In the genomic region with DNA sequence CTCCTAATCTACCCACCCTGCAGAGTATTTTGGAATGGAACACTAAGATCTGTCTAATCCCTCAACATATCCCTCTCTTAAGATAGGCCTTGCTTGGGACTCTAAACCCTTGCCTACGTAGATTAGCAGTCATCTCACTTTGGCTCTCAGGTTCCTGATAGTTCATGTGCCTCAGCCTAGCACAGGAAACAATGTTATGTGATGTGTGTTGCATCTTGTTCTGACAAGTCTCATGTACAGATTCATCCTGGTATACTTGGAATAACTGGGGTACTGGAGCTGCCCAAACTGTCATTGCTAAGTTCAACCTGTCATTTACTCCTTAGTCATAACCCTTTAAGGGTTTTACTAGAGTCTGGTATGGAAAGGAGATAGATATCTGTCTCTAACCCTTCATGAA, we compare ENCODE assay signal across 20 cellular contexts. TPM values are rescaled to one million over a fixed set of nuclear protein-coding genes. Genes with fewer than 3 reads are reported as not detected.
DNase-seq lines count a peak whose midpoint lies in the region; ATAC-seq, FAIRE-seq and TF ChIP-seq lines count a peak whose summit lies in the region.
"Had no signal": no experiment of that assay in that cellular context is flagged by ENCODE, and none has a peak within 500 bp of the region (broad histone marks: within the 10 kb centered on the region; RNA-seq: fewer than 3 reads in every experiment).

No MANE protein-coding gene starts in this region.

- SMC1A ChIA-PET in GM12878 (lab: Charles Lee; ENCODE audit: uncharacterized antibody, unreplicated experiment), result no interaction called here

- peaks cover 0 to 2% (median 0%) of the 10 kb centered on the region in 7 donors for H3K9me3 Mint-ChIP-seq in CD4-positive, CD25-positive, alpha-beta regulatory T cell
- H3K9me3 Mint-ChIP-seq in natural killer cell, result no peaks in the 10 kb centered on the region
- H3K9me3 Mint-ChIP-seq: CD8-positive, alpha-beta T cell had no signal

- FAIRE-seq in GM12878 (lab: Jason Lieb, UNC), result peak; percentile 38
- FAIRE-seq: G401.6, GM19239, H1 had no signal

- H3K36me3 ChIP-seq in CD4-positive, CD25-positive, alpha-beta regulatory T cell (ENCODE audit: control insufficient read depth, insufficient read depth, low read length), result peaks cover 9% of the 10 kb centered on the region
- H3K36me3 ChIP-seq in GM12878 (ENCODE audit: control insufficient read depth in 2 of 2, insufficient read depth in 2 of 2, low read length in 1 of 2), result no peaks in the 10 kb centered on the region

- H3K4me1 ChIP-seq in CD4-positive, CD25-positive, alpha-beta regulatory T cell (ENCODE audit: control insufficient read depth, insufficient read depth, low read length, poor library complexity, severe bottlenecking), result no peaks in the 10 kb centered on the region
- no peaks in the 10 kb centered on the region for H3K4me1 ChIP-seq in GM12878 (ENCODE audit: control insufficient read depth, insufficient read depth, low read length)
- H3K4me1 ChIP-seq: Caco-2 had no signal

- no peak for DNase-seq in CD4-positive, CD25-positive, alpha-beta regulatory T cell
- DNase-seq in GM12878 (ENCODE audit: low read depth, low spot score) (no peak), epithelial cell of prostate (ENCODE audit: low read depth, low spot score) (no peak), OCI-M2 (lab: John Stamatoyannopoulos, UW; ENCODE audit: unreplicated experiment) (no peak), natural killer cell (no peak), cerebellar nuclear complex (lab: John Stamatoyannopoulos, UW) (no peak)
- DNase-seq: C1 segment of cervical spinal cord; Caco-2; CD8-positive, alpha-beta T cell; DMS153; DND-41; GM23248; H7; HCEC 1CT had no signal

- no peak overlapping the region for H2AFZ ChIP-seq in GM12878 (ENCODE audit: control insufficient read depth, low read depth, low read length)
- H2AFZ ChIP-seq: GM23248 had no signal

- H3K27me3 Mint-ChIP-seq in CD4-positive, CD25-positive, alpha-beta regulatory T cell, result no peaks in the 10 kb centered on the region
- no peaks in the 10 kb centered on the region for H3K27me3 Mint-ChIP-seq in natural killer cell (ENCODE audit: low read depth in 2 of 2)

- no peaks in the 10 kb centered on the region for H3K27me3 ChIP-seq in CD4-positive, CD25-positive, alpha-beta regulatory T cell (ENCODE audit: control insufficient read depth, insufficient read depth, low read length)
- no peaks in the 10 kb centered on the region for H3K27me3 ChIP-seq in GM12878 (replicated peaks in 1 of 2; ENCODE audit: control insufficient read depth in 2 of 2, insufficient read depth in 2 of 2, low read length in 1 of 2)

- ATAC-seq in CD4-positive, CD25-positive, alpha-beta regulatory T cell (ENCODE audit: low read depth in 2 of 2), result no peak
- ATAC-seq in GM12878 (no peak), natural killer cell (no peak)
- ATAC-seq: CD8-positive, alpha-beta T cell had no signal

- TF ChIP-seq RAD21 in GM12878 (IDR thresholded peaks at IDR 0.05; ENCODE audit: insufficient read depth, low read depth, low read length), result no peak

- H3K4me3 Mint-ChIP-seq in CD4-positive, CD25-positive, alpha-beta regulatory T cell, result no peak overlapping the region
- no peak overlapping the region for H3K4me3 Mint-ChIP-seq in natural killer cell
- H3K4me3 Mint-ChIP-seq: CD8-positive, alpha-beta T cell had no signal

- H3K9ac ChIP-seq in GM12878 (ENCODE audit: control insufficient read depth, insufficient read depth, low read length), result no peak overlapping the region
- H3K9ac ChIP-seq: GM23248 had no signal

- TF ChIP-seq EP300 in GM12878 (IDR thresholded peaks at IDR 0.05; ENCODE audit: borderline replicate concordance in 1 of 2, control insufficient read depth in 1 of 2, low read depth in 2 of 2, low read length in 2 of 2), result no peak

- in situ Hi-C loops in GM12878 (cut with MboI), result no loop called here

- H3K4me1 Mint-ChIP-seq in CD4-positive, CD25-positive, alpha-beta regulatory T cell, result no peaks in the 10 kb centered on the region
- no peaks in the 10 kb centered on the region for H3K4me1 Mint-ChIP-seq in natural killer cell

- no peak overlapping the region for H3K27ac ChIP-seq in CD4-positive, CD25-positive, alpha-beta regulatory T cell (ENCODE audit: insufficient read depth, low read length, poor library complexity, severe bottlenecking)
- H3K27ac ChIP-seq in GM12878 (ENCODE audit: control insufficient read depth, insufficient read depth) (no peak overlapping the region), epithelial cell of prostate (peak overlapping the region; percentile 19)
- H3K27ac ChIP-seq: GM23248 had no signal

- no peaks in the 10 kb centered on the region for H3K9me3 ChIP-seq in CD4-positive, CD25-positive, alpha-beta regulatory T cell (ENCODE audit: control insufficient read depth in 2 of 2, low read length in 2 of 2)
- no peaks in the 10 kb centered on the region for H3K9me3 ChIP-seq in GM12878 (replicated peaks; ENCODE audit: control insufficient read depth, insufficient read depth, low read length)
- H3K9me3 ChIP-seq: Caco-2 had no signal

- peak overlapping the region in 2 of 3 donors; percentile 15 to 48 for H3K27ac Mint-ChIP-seq in CD4-positive, CD25-positive, alpha-beta regulatory T cell
- H3K27ac Mint-ChIP-seq in natural killer cell, result no peak overlapping the region
- H3K27ac Mint-ChIP-seq: CD8-positive, alpha-beta T cell had no signal

- intact Hi-C loops in GM12878 (cut with micrococcal nuclease; ENCODE audit: unreplicated experiment) (no loop called here), natural killer cell (cut with micrococcal nuclease) (no loop called here)

- POLR2A ChIA-PET in GM12878 (lab: Charles Lee), result interaction anchor here (0.6 kb wide), 1 partner anchor 11 kb away, joined by 3 read pairs; no protein-coding TSS in a partner anchor

- no peak for TF ChIP-seq POLR2A in GM12878 (IDR thresholded peaks at IDR 0.05; ENCODE audit: low read depth, low read length)

- CTCF ChIA-PET in GM12878 (lab: Yijun Ruan, JAX), result interaction anchor here (0.6 kb wide), 1 partner anchor 18 kb away, joined by 3 read pairs; no protein-coding TSS in a partner anchor

- no peak overlapping the region for H3K4me3 ChIP-seq in CD4-positive, CD25-positive, alpha-beta regulatory T cell (ENCODE audit: low read depth, low read length)
- H3K4me3 ChIP-seq in GM12878, result no peak overlapping the region
- H3K4me3 ChIP-seq: GM23248 had no signal

- H3K36me3 Mint-ChIP-seq in CD4-positive, CD25-positive, alpha-beta regulatory T cell, result peaks cover 35% of the 10 kb centered on the region
- H3K36me3 Mint-ChIP-seq in natural killer cell, result peaks cover 29% of the 10 kb centered on the region

- no peak overlapping the region for H3K4me2 ChIP-seq in GM12878 (ENCODE audit: control insufficient read depth, insufficient read depth)

- TF ChIP-seq CTCF in GM12878 (IDR thresholded peaks at IDR 0.05 in 2 of 3, conservative IDR thresholded peaks at IDR 0.05 in 1 of 3; ENCODE audit: control insufficient read depth in 2 of 3, extremely low read depth in 1 of 3, insufficient read depth in 1 of 3, low read depth in 3 of 3, low read length in 3 of 3), result no peak
- no peak for TF ChIP-seq CTCF in natural killer cell (IDR thresholded peaks at IDR 0.05)

- RAD21 ChIA-PET in GM12878 (lab: Charles Lee; ENCODE audit: unreplicated experiment), result no interaction called here

- no peaks in the 10 kb centered on the region for H4K20me1 ChIP-seq in GM12878 (ENCODE audit: control insufficient read depth, insufficient read depth)

- 88% methylated on average over 1 of the region's 1 CpG for WGBS in GM12878 (ENCODE audit: insufficient coverage, insufficient replicate concordance, low lambda C conversion rate, missing lambda C conversion rate)

- no peaks in the 10 kb centered on the region for H3K79me2 ChIP-seq in GM12878 (ENCODE audit: control insufficient read depth, insufficient read depth, low read length)

- BruUV-seq in GM12878 (replicated peaks; lab: Mats Ljungman, UMichigan), result no TSS peak

RNA-seq across cellular contexts. Expression of gene TREML1, which starts 34.1 kb away (rescaled TPM):
- total RNA-seq in CD4-positive, CD25-positive, alpha-beta regulatory T cell, result 4.8 TPM
- polyA plus RNA-seq in CD4-positive, CD25-positive, alpha-beta regulatory T cell, result not detected
- total RNA-seq in GM12878 (2013; cell fraction: nucleolus; rRNA removed), result not detected in 2 replicates
- total RNA-seq in GM12878 (2014; rRNA removed), result not detected in 2 replicates
- not detected in 2 replicates for total RNA-seq in GM12878 (2014; rRNA removed; fragmentation: Illumina TruSeq; extraction: Trizol)
- total RNA-seq in GM12878 (2021), result not detected in 2 replicates
- polyA plus RNA-seq in GM12878 (2011; ENCODE audit: low read depth), result not detected
- polyA plus RNA-seq in GM12878 (2011; rRNA removed), result not detected in 2 replicates
- not detected in 2 replicates for polyA plus RNA-seq in GM12878 (2011; cell fraction: cytosol; rRNA removed)
- not detected in 2 replicates for polyA plus RNA-seq in GM12878 (2011; cell fraction: nucleus; rRNA removed)
- not detected in 2 replicates for polyA plus RNA-seq in GM12878 (2012)
- polyA plus RNA-seq in GM12878 (2014; fragmentation: Illumina TruSeq; extraction: Trizol), result not detected in 2 replicates
- not detected for polyA plus RNA-seq in GM12878 (2014; fragmentation: Nextera tagmentation; extraction: Ambion mirVana)
- polyA plus RNA-seq in GM12878 (2014; rRNA removed), result not detected in 2 replicates
- polyA plus RNA-seq in GM12878 (2016; fragmentation: Nextera tagmentation; extraction: Ambion mirVana), result under 1 TPM in 1 of 2 experiments, not detected in 1; 0.21 TPM
- polyA minus RNA-seq in GM12878 (2011; rRNA and poly(A)+ RNA removed), result not detected in 2 replicates
- not detected in 2 replicates for polyA minus RNA-seq in GM12878 (2011; cell fraction: cytosol; rRNA and poly(A)+ RNA removed)
- not detected in 2 replicates for polyA minus RNA-seq in GM12878 (2011; cell fraction: nucleus; rRNA and poly(A)+ RNA removed)
- 1 to 10 TPM; 1.4 to 8.6 (median 3.4) TPM for total RNA-seq in natural killer cell
- total RNA-seq: A172; A673; Caco-2; CD8-positive, alpha-beta T cell; GM23248; H1; H7 had no signal
- polyA plus RNA-seq: BJ, GM23248 had no signal

RNA-seq across cellular contexts. Expression of gene TREM2, which starts 42.9 kb away (rescaled TPM):
- total RNA-seq in CD4-positive, CD25-positive, alpha-beta regulatory T cell, result not detected
- polyA plus RNA-seq in CD4-positive, CD25-positive, alpha-beta regulatory T cell, result not detected
- not detected in 2 replicates for total RNA-seq in GM12878 (2013; cell fraction: nucleolus; rRNA removed)
- total RNA-seq in GM12878 (2014; rRNA removed), result not detected in 2 replicates
- not detected in 2 replicates for total RNA-seq in GM12878 (2014; rRNA removed; fragmentation: Illumina TruSeq; extraction: Trizol)
- not detected in 2 replicates for total RNA-seq in GM12878 (2021)
- polyA plus RNA-seq in GM12878 (2011; ENCODE audit: low read depth), result not detected
- polyA plus RNA-seq in GM12878 (2011; rRNA removed), result not detected in 2 replicates
- not detected in 2 replicates for polyA plus RNA-seq in GM12878 (2011; cell fraction: cytosol; rRNA removed)
- polyA plus RNA-seq in GM12878 (2011; cell fraction: nucleus; rRNA removed), result not detected in 2 replicates
- polyA plus RNA-seq in GM12878 (2012), result not detected in 2 replicates
- polyA plus RNA-seq in GM12878 (2014; fragmentation: Illumina TruSeq; extraction: Trizol), result not detected in 2 replicates
- polyA plus RNA-seq in GM12878 (2014; fragmentation: Nextera tagmentation; extraction: Ambion mirVana), result not detected
- not detected in 2 replicates for polyA plus RNA-seq in GM12878 (2014; rRNA removed)
- not detected for polyA plus RNA-seq in GM12878 (2016; fragmentation: Nextera tagmentation; extraction: Ambion mirVana)
- polyA minus RNA-seq in GM12878 (2011; rRNA and poly(A)+ RNA removed), result not detected in 2 replicates
- not detected in 2 replicates for polyA minus RNA-seq in GM12878 (2011; cell fraction: cytosol; rRNA and poly(A)+ RNA removed)
- not detected in 2 replicates for polyA minus RNA-seq in GM12878 (2011; cell fraction: nucleus; rRNA and poly(A)+ RNA removed)
- total RNA-seq in natural killer cell, result not detected
- total RNA-seq: A172; A673; Caco-2; CD8-positive, alpha-beta T cell; GM23248; H1; H7 had no signal
- polyA plus RNA-seq: BJ, GM23248 had no signal

RNA-seq across cellular contexts. Expression of gene NFYA, which starts 47.3 kb away (rescaled TPM):
- total RNA-seq in CD4-positive, CD25-positive, alpha-beta regulatory T cell, result 37.9 TPM
- 10 to 100 TPM; 15.9 to 24.1 (median 19.7) TPM for polyA plus RNA-seq in CD4-positive, CD25-positive, alpha-beta regulatory T cell
- 28.2 and 29.1 TPM in 2 replicates for total RNA-seq in GM12878 (2013; cell fraction: nucleolus; rRNA removed)
- total RNA-seq in GM12878 (2014; rRNA removed), result 20.4 and 23.6 TPM in 2 replicates
- total RNA-seq in GM12878 (2014; rRNA removed; fragmentation: Illumina TruSeq; extraction: Trizol), result 18.5 and 20.1 TPM in 2 replicates
- total RNA-seq in GM12878 (2021), result 25.6 and 27.4 TPM in 2 replicates
- polyA plus RNA-seq in GM12878 (2011; ENCODE audit: low read depth), result 19.4 TPM
- polyA plus RNA-seq in GM12878 (2011; rRNA removed), result 14.6 and 19.4 TPM in 2 replicates
- polyA plus RNA-seq in GM12878 (2011; cell fraction: cytosol; rRNA removed), result 20.6 and 21.1 TPM in 2 replicates
- 15.6 and 18.0 TPM in 2 replicates for polyA plus RNA-seq in GM12878 (2011; cell fraction: nucleus; rRNA removed)
- polyA plus RNA-seq in GM12878 (2012), result 20.1 and 25.7 TPM in 2 replicates
- polyA plus RNA-seq in GM12878 (2014; fragmentation: Illumina TruSeq; extraction: Trizol), result 35.3 and 36.5 TPM in 2 replicates
- 1 to 10 TPM; 6.4 to 7.3 TPM for polyA plus RNA-seq in GM12878 (2014; fragmentation: Nextera tagmentation; extraction: Ambion mirVana)
- polyA plus RNA-seq in GM12878 (2014; rRNA removed), result 25.7 and 30.0 TPM in 2 replicates
- polyA plus RNA-seq in GM12878 (2016; fragmentation: Nextera tagmentation; extraction: Ambion mirVana), result 10 to 100 TPM; 17.4 to 18.9 TPM
- 53.8 and 60.6 TPM in 2 replicates for polyA minus RNA-seq in GM12878 (2011; rRNA and poly(A)+ RNA removed)
- 11.0 and 20.4 TPM in 2 replicates for polyA minus RNA-seq in GM12878 (2011; cell fraction: cytosol; rRNA and poly(A)+ RNA removed)
- 10.4 and 16.3 TPM in 2 replicates for polyA minus RNA-seq in GM12878 (2011; cell fraction: nucleus; rRNA and poly(A)+ RNA removed)
- total RNA-seq in natural killer cell, result 10 to 100 TPM; 27.5 to 33.1 (median 33.0) TPM

RNA-seq across cellular contexts. Expression of gene OARD1, which starts 47.9 kb away (rescaled TPM):
- 30.3 TPM for total RNA-seq in CD4-positive, CD25-positive, alpha-beta regulatory T cell
- 10 to 100 TPM; 38.8 to 58.2 (median 53.6) TPM for polyA plus RNA-seq in CD4-positive, CD25-positive, alpha-beta regulatory T cell
- 75.9 and 89.2 TPM in 2 replicates for total RNA-seq in GM12878 (2013; cell fraction: nucleolus; rRNA removed)
- total RNA-seq in GM12878 (2014; rRNA removed) (19.0 and 23.3 TPM in 2 replicates), GM12878 (2014; rRNA removed; fragmentation: Illumina TruSeq; extraction: Trizol) (35.2 and 36.1 TPM in 2 replicates), GM12878 (2021) (23.7 and 29.9 TPM in 2 replicates), natural killer cell (10 to 100 TPM; 30.8 to 36.7 (median 35.5) TPM)
- polyA plus RNA-seq in GM12878 (2011; ENCODE audit: low read depth), result 42.1 TPM
- polyA plus RNA-seq in GM12878 (2011; rRNA removed) (43.4 and 64.9 TPM in 2 replicates), GM12878 (2014; fragmentation: Illumina TruSeq; extraction: Trizol) (43.8 and 51.6 TPM in 2 replicates), GM12878 (2014; fragmentation: Nextera tagmentation; extraction: Ambion mirVana) (10 to 100 TPM; 43.9 to 49.1 TPM), GM12878 (2014; rRNA removed) (29.5 and 35.5 TPM in 2 replicates), GM12878 (2016; fragmentation: Nextera tagmentation; extraction: Ambion mirVana) (10 to 100 TPM; 56.9 to 63.5 TPM)
- polyA plus RNA-seq in GM12878 (2011; cell fraction: cytosol; rRNA removed), result 12.5 and 12.8 TPM in 2 replicates
- 21.9 and 27.5 TPM in 2 replicates for polyA plus RNA-seq in GM12878 (2011; cell fraction: nucleus; rRNA removed)
- 39.4 and 41.6 TPM in 2 replicates for polyA plus RNA-seq in GM12878 (2012)
- 16.8 and 19.7 TPM in 2 replicates for polyA minus RNA-seq in GM12878 (2011; rRNA and poly(A)+ RNA removed)
- polyA minus RNA-seq in GM12878 (2011; cell fraction: cytosol; rRNA and poly(A)+ RNA removed), result 4.2 and 5.1 TPM in 2 replicates
- polyA minus RNA-seq in GM12878 (2011; cell fraction: nucleus; rRNA and poly(A)+ RNA removed), result 30.6 and 34.3 TPM in 2 replicates

Comparison
In these comparisons a context has a peak if more than half of its experiments do, and no peak if none do; other contexts are left out.
1. H3K27ac Mint-ChIP-seq: peak in CD4-positive, CD25-positive, alpha-beta regulatory T cell (2 of 3); none in natural killer cell (0 of 2).